ENCODE assay signal across 9 cellular contexts in genomic region chr3:190183121-190183520, GRCh38.
DNase-seq lines count a peak whose midpoint lies in the region; ATAC-seq, FAIRE-seq and TF ChIP-seq lines count a peak whose summit lies in the region.
"Had no signal": no experiment of that assay in that cellular context is flagged by ENCODE, and none has a peak within 500 bp of the region (broad histone marks: within the 10 kb centered on the region; RNA-seq: fewer than 3 reads in every experiment).

No MANE protein-coding gene starts in this region.

- H3K79me2 ChIP-seq in SK-N-SH (ENCODE audit: insufficient read depth) = no peaks in the 10 kb centered on the region

- no peak overlapping the region for H3K9ac ChIP-seq in SK-N-SH

- no peak overlapping the region for H2AFZ ChIP-seq in SK-N-SH (ENCODE audit: low read depth)

- TF ChIP-seq RAD21 in A549 (conservative IDR thresholded peaks at IDR 0.05 in 1 of 2, IDR thresholded peaks at IDR 0.05 in 1 of 2) = no peak
- TF ChIP-seq RAD21 in SK-N-SH (IDR thresholded peaks at IDR 0.05; ENCODE audit: low read length) = no peak

- no peaks in the 10 kb centered on the region for H3K36me3 ChIP-seq in SK-N-SH (replicated peaks in 1 of 2; ENCODE audit: control insufficient read depth in 1 of 2, insufficient read depth in 2 of 2, low read length in 1 of 2)

- ATAC-seq in A549 (peak; percentile 82 to 86), GM18520 (IDR thresholded peaks at IDR 0.05; ENCODE audit: unreplicated experiment) (peak; percentile 40)

- 13% methylated on average over 4 of the region's 4 CpGs for WGBS in A549 (ENCODE audit: missing lambda C conversion rate)
- 42% methylated on average over 4 of the region's 4 CpGs for WGBS in SK-N-SH (ENCODE audit: low lambda C conversion rate)

- POLR2A ChIA-PET in A549 (lab: Yijun Ruan, JAX) = interaction anchor here (0.5 kb wide), 1 partner anchor 197 kb away, joined by 4 read pairs; no protein-coding TSS in a partner anchor
- POLR2A ChIA-PET in SK-N-SH (lab: Yijun Ruan, JAX) = no interaction called here

- no peak for TF ChIP-seq POLR2A in A549 (IDR thresholded peaks at IDR 0.05; ENCODE audit: low read length)

- no peak overlapping the region for H3K4me3 Mint-ChIP-seq in glutamatergic neuron (ENCODE audit: unreplicated experiment)
- H3K4me3 Mint-ChIP-seq: T-helper 2 cell treated with Interferon-gamma antibody and Interleukin-4, amounts not matched to agents 5 μg/mL and 100 μg/mL, for 36 hours had no signal

- DNase-seq in A549 (ENCODE audit: low read depth in 1 of 2, low spot score in 1 of 2) = peak; percentile 44 to 90
- DNase-seq in SK-N-SH = no peak
- DNase-seq in glutamatergic neuron = no peak
- no peak for DNase-seq in NCI-H2081 treated with DMSO at 0.1 percent for 48 hours (lab: John Stamatoyannopoulos, UW)
- DNase-seq in NCI-H526 treated with DMSO at 0.1 percent for 48 hours (lab: John Stamatoyannopoulos, UW) = no peak
- DNase-seq in activated T-cell treated with anti-CD3 and anti-CD28 coated beads for 4 hours = no peak
- DNase-seq in SKM-1 (lab: John Stamatoyannopoulos, UW; ENCODE audit: unreplicated experiment) = no peak

- H3K4me1 ChIP-seq in A549 (peaks cover 78% of the 10 kb centered on the region), SK-N-SH (ENCODE audit: control insufficient read depth in 1 of 2, insufficient read depth in 2 of 2, low read depth in 1 of 2, low read length in 1 of 2) (no peaks in the 10 kb centered on the region; a peak in 1 of 4 replicates)

- TF ChIP-seq CTCF in A549 (IDR thresholded peaks at IDR 0.05) (no peak), SK-N-SH (IDR thresholded peaks at IDR 0.05) (no peak), glutamatergic neuron (IDR thresholded peaks at IDR 0.05; ENCODE audit: partially characterized antibody, unreplicated experiment) (no peak)

- FAIRE-seq in A549 (lab: Jason Lieb, UNC) = no peak

- H3K4me3 ChIP-seq in A549 (no peak overlapping the region), SK-N-SH (ENCODE audit: low read depth in 2 of 2, low read length in 1 of 2) (no peak overlapping the region)

- peaks cover 1% of the 10 kb centered on the region for H3K27me3 Mint-ChIP-seq in glutamatergic neuron (ENCODE audit: unreplicated experiment)

- H3K27ac ChIP-seq in A549 = peak overlapping the region; percentile 71 to 92
- H3K27ac ChIP-seq in SK-N-SH (ENCODE audit: low read depth in 2 of 2, low read length in 1 of 2) = no peak overlapping the region

- no peaks in the 10 kb centered on the region for H3K9me2 ChIP-seq in SK-N-SH

- H3K9me3 ChIP-seq in A549 (no peaks in the 10 kb centered on the region), SK-N-SH (no peaks in the 10 kb centered on the region)

- peaks cover 2% of the 10 kb centered on the region for H3K9me3 Mint-ChIP-seq in glutamatergic neuron (ENCODE audit: unreplicated experiment)
- H3K9me3 Mint-ChIP-seq: T-helper 2 cell treated with Interferon-gamma antibody and Interleukin-4, amounts not matched to agents 5 μg/mL and 100 μg/mL, for 36 hours had no signal

- CTCF ChIA-PET in A549 (lab: Yijun Ruan, JAX) (interaction anchor here (1.0 to 1.2 kb wide), 3 partner anchors 10 to 216 kb away, joined by 3 read pairs; no protein-coding TSS in a partner anchor), SK-N-SH (lab: Yijun Ruan, JAX) (no interaction called here)

- no peaks in the 10 kb centered on the region for H3K27me3 ChIP-seq in SK-N-SH (ENCODE audit: insufficient read depth)

- peaks cover 3% of the 10 kb centered on the region for H3K4me1 Mint-ChIP-seq in glutamatergic neuron (ENCODE audit: low read depth, unreplicated experiment)

- H3K27ac Mint-ChIP-seq in glutamatergic neuron (ENCODE audit: unreplicated experiment) = peak overlapping the region; percentile 8
- H3K27ac Mint-ChIP-seq: T-helper 2 cell treated with Interferon-gamma antibody and Interleukin-4, amounts not matched to agents 5 μg/mL and 100 μg/mL, for 36 hours had no signal

- no peak for TF ChIP-seq EP300 in A549 (IDR thresholded peaks at IDR 0.05)
- no peak for TF ChIP-seq EP300 in SK-N-SH (IDR thresholded peaks at IDR 0.05; ENCODE audit: borderline replicate concordance in 1 of 2, low read depth in 1 of 2, low read length in 1 of 2)

- peaks cover 8% of the 10 kb centered on the region for H3F3A ChIP-seq in SK-N-SH (replicated peaks; ENCODE audit: insufficient read depth)

- H3K4me2 ChIP-seq in A549 (peak overlapping the region; percentile 74), SK-N-SH (no peak overlapping the region)

- H3K36me3 Mint-ChIP-seq in glutamatergic neuron (ENCODE audit: unreplicated experiment) = no peaks in the 10 kb centered on the region

- no peaks in the 10 kb centered on the region for H4K20me1 ChIP-seq in SK-N-SH (ENCODE audit: insufficient read depth)

TF ChIP-seq in A549, 52 proteins besides CTCF, POLR2A, EP300 and RAD21 (continues in another document):
- peak; percentile 21; the same call in 1 of the 2 replicates for TF ChIP-seq ATOH8 (CRISPR knock-in tag; IDR thresholded peaks at IDR 0.05; ENCODE audit: low read depth)
- no peak for TF ChIP-seq JUN (IDR thresholded peaks at IDR 0.05)
- TF ChIP-seq HMGXB4 (CRISPR knock-in tag; IDR thresholded peaks at IDR 0.05; ENCODE audit: borderline replicate concordance) = no peak
- no peak for TF ChIP-seq CHD2 (IDR thresholded peaks at IDR 0.05; ENCODE audit: low read length, partially characterized antibody)
- TF ChIP-seq ZC3H11A (IDR thresholded peaks at IDR 0.05) = no peak
- TF ChIP-seq RNF2 (IDR thresholded peaks at IDR 0.05; ENCODE audit: borderline replicate concordance, low read depth) = no peak
- TF ChIP-seq SMC3 (IDR thresholded peaks at IDR 0.05) = no peak
- TF ChIP-seq MAX (IDR thresholded peaks at IDR 0.05) = peak; percentile 70
- TF ChIP-seq HOXB5 (CRISPR knock-in tag; IDR thresholded peaks at IDR 0.05) = peak; percentile 74
- TF ChIP-seq TFCP2L1 (CRISPR knock-in tag; IDR thresholded peaks at IDR 0.05) = no peak
- no peak for TF ChIP-seq CEBPB (IDR thresholded peaks at IDR 0.05)

TF ChIP-seq in SK-N-SH, 30 proteins besides CTCF, POLR2A, EP300 and RAD21:
- no peak for TF ChIP-seq RCOR1 (IDR thresholded peaks at IDR 0.05; ENCODE audit: low read length)
- peak; percentile 77 for TF ChIP-seq MEF2A (IDR thresholded peaks at IDR 0.05; ENCODE audit: borderline replicate concordance, low read depth)
- no peak for TF ChIP-seq MAX (IDR thresholded peaks at IDR 0.05; ENCODE audit: low read depth)
- TF ChIP-seq YY1 (IDR thresholded peaks at IDR 0.05; ENCODE audit: low read depth) = no peak

Comparison
In these comparisons a context has a peak if more than half of its experiments do, and no peak if none do; other contexts are left out.
1. DNase-seq: peak in A549 (2 of 2); none in SK-N-SH (single experiment), glutamatergic neuron (single experiment), NCI-H2081 treated with DMSO at 0.1 percent for 48 hours (single experiment), NCI-H526 treated with DMSO at 0.1 percent for 48 hours (single experiment), activated T-cell treated with anti-CD3 and anti-CD28 coated beads for 4 hours (single experiment) and SKM-1 (single experiment).
2. H3K27ac ChIP-seq: peak in A549 (2 of 2); none in SK-N-SH (0 of 2).
3. Of the 12 proteins assayed by ChIP-seq in both A549 and SK-N-SH: peak only in A549: MAX; only in SK-N-SH: none; in both: none; in neither: 10; mixed calls (peak in some experiments, not most) for 1.